Comparison of ENCODE assay signal across 8 cellular contexts in the genomic region with DNA sequence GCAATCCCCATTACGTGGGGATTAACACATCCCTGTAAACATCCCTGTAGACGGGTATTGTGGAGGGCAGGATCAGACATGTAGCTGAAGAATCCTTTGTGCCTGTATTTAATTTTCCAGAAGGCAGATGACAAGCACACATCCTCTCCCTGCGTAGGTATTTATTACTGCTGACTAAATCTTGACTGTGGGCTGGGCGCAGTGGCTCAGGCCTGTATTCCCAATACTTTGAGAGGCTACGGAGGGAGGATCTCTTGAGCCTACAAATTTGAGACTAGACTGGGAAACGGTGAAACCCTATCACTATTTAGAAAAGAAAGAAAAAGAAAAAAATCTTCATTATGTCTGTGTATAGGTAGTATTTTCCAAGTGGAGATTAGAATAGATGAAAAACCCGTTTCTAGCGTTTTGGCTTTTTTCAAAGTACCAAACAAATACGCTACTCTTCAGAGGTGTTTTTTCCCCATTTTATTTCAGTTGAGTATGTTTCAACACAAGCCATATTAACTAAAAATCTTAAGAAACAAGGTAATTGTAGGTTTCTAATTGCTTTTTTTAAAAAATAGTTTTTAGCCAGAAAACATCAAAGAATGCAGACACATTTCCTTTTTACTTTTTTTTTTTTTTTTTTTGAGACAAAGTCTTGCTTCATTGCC. TPM values are rescaled to one million over a fixed set of nuclear protein-coding genes. Genes with fewer than 3 reads are reported as not detected.
A peak's percentile ranks its signal among the peaks of the same experiment; 100 is the strongest.
DNase-seq lines count a peak whose midpoint lies in the region; FAIRE-seq and TF ChIP-seq lines count a peak whose summit lies in the region.

No MANE protein-coding gene starts in this region.

- H3K9me2 ChIP-seq in hepatocyte (replicated peaks; ENCODE audit: insufficient read depth): no peaks in the 10 kb centered on the region

- CTCF ChIA-PET in RWPE1 (lab: Yijun Ruan, JAX): interaction anchor here (0.7 kb wide), 1 partner anchor 51 kb away, joined by 5 read pairs; no protein-coding TSS in a partner anchor

- WGBS in hepatocyte (ENCODE audit: low lambda C conversion rate, missing lambda C conversion rate): 59% methylated on average over 9 of the region's 9 CpGs

- no peaks in the 10 kb centered on the region for H3K27me3 ChIP-seq in hepatocyte

- H3K79me2 ChIP-seq in hepatocyte: peaks cover 30% of the 10 kb centered on the region

- H3K9me3 ChIP-seq in hepatocyte (ENCODE audit: low read depth): no peaks in the 10 kb centered on the region

- DNase-seq in AG10803 (ENCODE audit: low read depth): peak; percentile 63
- peak; percentile 44 for DNase-seq in HTR-8/SVneo (ENCODE audit: insufficient read length, low spot score)
- DNase-seq in RWPE1 (ENCODE audit: low spot score): peak; percentile 83
- peak; percentile 33 for DNase-seq in hepatocyte (ENCODE audit: low spot score)
- DNase-seq in C1 segment of cervical spinal cord (lab: John Stamatoyannopoulos, UW): no peak
- DNase-seq in activated gamma-delta T cell treated with Interleukin-2 at 50 U/mL for 16 hours: no peak
- DNase-seq in stimulated activated CD4-positive, alpha-beta T cell treated with anti-CD3 and anti-CD28 coated beads, Interleukin-4, amount 100 ng/mL, for 4 hours: no peak
- no peak for DNase-seq in GF-D8 (lab: John Stamatoyannopoulos, UW)

- H3K36me3 ChIP-seq in hepatocyte (replicated peaks; ENCODE audit: insufficient read depth, low read depth): no peaks in the 10 kb centered on the region

- peaks cover 9% of the 10 kb centered on the region for H4K20me1 ChIP-seq in hepatocyte (ENCODE audit: insufficient read depth, poor library complexity, severe bottlenecking)

- H3K4me3 ChIP-seq in AG10803 (ENCODE audit: low read length) (peak overlapping the region; percentile 98), hepatocyte (no peak overlapping the region)

- peak overlapping the region; percentile 90 for H3K4me2 ChIP-seq in hepatocyte

- H3K4me1 ChIP-seq in hepatocyte (ENCODE audit: insufficient read depth): peaks cover 10% of the 10 kb centered on the region

- no peak for TF ChIP-seq CTCF in AG10803 (conservative IDR thresholded peaks at IDR 0.05; ENCODE audit: low read length)
- TF ChIP-seq CTCF in RWPE1 (conservative IDR thresholded peaks at IDR 0.05; ENCODE audit: low read depth): no peak
- no peak for TF ChIP-seq CTCF in hepatocyte (IDR thresholded peaks at IDR 0.05; ENCODE audit: poor library complexity)

- no peak overlapping the region for H2AFZ ChIP-seq in hepatocyte

- FAIRE-seq in HTR-8/SVneo (lab: Jason Lieb, UNC): no peak

- POLR2A ChIA-PET in RWPE1 (lab: Yijun Ruan, JAX; ENCODE audit: low non-redundant PET): interaction anchor here (0.6 kb wide), 1 partner anchor 569 kb away, joined by 3 read pairs; no protein-coding TSS in a partner anchor

- H3K27ac ChIP-seq in RWPE1: peak overlapping the region; percentile 98
- H3K27ac ChIP-seq in hepatocyte: peak overlapping the region; percentile 100

RNA-seq across cellular contexts. Expression of gene MARF1, which starts 1.5 kb away (rescaled TPM):
- total RNA-seq in hepatocyte: 12.0 and 15.5 TPM in 2 replicates
- polyA plus RNA-seq in hepatocyte: 7.0 and 8.8 TPM in 2 replicates

RNA-seq across cellular contexts. Expression of gene NDE1, which starts 5.6 kb away (rescaled TPM):
- 11.8 and 13.1 TPM in 2 replicates for total RNA-seq in hepatocyte
- polyA plus RNA-seq in hepatocyte: 10.3 TPM in 2 replicates

Comparison
In these comparisons a context has a peak if more than half of its experiments do, and no peak if none do; other contexts are left out.
1. DNase-seq: peak in AG10803 (single experiment), HTR-8/SVneo (single experiment), RWPE1 (single experiment) and hepatocyte (single experiment); none in C1 segment of cervical spinal cord (0 of 14), activated gamma-delta T cell treated with Interleukin-2 at 50 U/mL for 16 hours (single experiment), stimulated activated CD4-positive, alpha-beta T cell treated with anti-CD3 and anti-CD28 coated beads, Interleukin-4, amount 100 ng/mL, for 4 hours (0 of 2) and GF-D8 (single experiment).